ENCODE assay signal across 17 cellular contexts in genomic region chr15:44458429-44458828, GRCh38.
"Had no signal": no experiment of that assay in that cellular context is flagged by ENCODE, and none has a peak within 500 bp of the region (broad histone marks: within the 10 kb centered on the region; RNA-seq: fewer than 3 reads in every experiment).

No MANE protein-coding gene starts in this region.

- H3K27me3 ChIP-seq: gastrocnemius medialis, heart right ventricle had no signal

- DNase-seq: effector memory CD4-positive, alpha-beta T cell; gastrocnemius medialis; heart right ventricle; hypothalamus; kidney glomerular epithelial cell; retina; stimulated activated CD4-positive, alpha-beta T cell treated with anti-CD3 and anti-CD28 coated beads, Interleukin-2, amount 100 ng/mL, for 24 hours; stimulated activated CD4-positive, alpha-beta T cell treated with anti-CD3 and anti-CD28 coated beads, Interleukin-4, amount 100 ng/mL, for 4 hours; stimulated activated naive B cell treated with anti-CD40 and anti-IgM and Interleukin-4, amounts not matched to agents 10 μg/mL and 1 μg/mL and 100 μg/mL, for 72 hours; trophoblast cell had no signal

- H3K9me3 ChIP-seq: gastrocnemius medialis, prostate gland had no signal

- H3K4me1 ChIP-seq: parathyroid adenoma, prostate gland had no signal

- H3K4me3 ChIP-seq: gastrocnemius medialis, heart right ventricle, prostate gland had no signal

- H3K4me1 Mint-ChIP-seq: mesothelial cell of epicardium, nephron had no signal

- H3K27ac ChIP-seq: gastrocnemius medialis, heart right ventricle, parathyroid adenoma, prostate gland had no signal

- H3K36me3 ChIP-seq: prostate gland had no signal

- H3K9ac ChIP-seq: parathyroid adenoma had no signal

- H3K27ac Mint-ChIP-seq: nephron; stimulated activated naive B cell treated with anti-CD40 and anti-IgM and Interleukin-4, amounts not matched to agents 10 μg/mL and 1 μg/mL and 100 μg/mL, for 72 hours had no signal

- H3K4me3 Mint-ChIP-seq: mesothelial cell of epicardium; nephron; stimulated activated naive B cell treated with anti-CD40 and anti-IgM and Interleukin-4, amounts not matched to agents 10 μg/mL and 1 μg/mL and 100 μg/mL, for 72 hours had no signal

- H2AFZ ChIP-seq: parathyroid adenoma had no signal

- H3K27me3 Mint-ChIP-seq: stimulated activated naive B cell treated with anti-CD40 and anti-IgM and Interleukin-4, amounts not matched to agents 10 μg/mL and 1 μg/mL and 100 μg/mL, for 72 hours had no signal

- H3K9me3 Mint-ChIP-seq: stimulated activated naive B cell treated with anti-CD40 and anti-IgM and Interleukin-4, amounts not matched to agents 10 μg/mL and 1 μg/mL and 100 μg/mL, for 72 hours had no signal

- ATAC-seq: esophagus mucosa; gastrocnemius medialis; heart right ventricle; left lobe of liver; sciatic nerve; stimulated activated naive B cell treated with anti-CD40 and anti-IgM and Interleukin-4, amounts not matched to agents 10 μg/mL and 1 μg/mL and 100 μg/mL, for 72 hours had no signal
